8 cellular contexts compared by ENCODE assay signal in the genomic region with DNA sequence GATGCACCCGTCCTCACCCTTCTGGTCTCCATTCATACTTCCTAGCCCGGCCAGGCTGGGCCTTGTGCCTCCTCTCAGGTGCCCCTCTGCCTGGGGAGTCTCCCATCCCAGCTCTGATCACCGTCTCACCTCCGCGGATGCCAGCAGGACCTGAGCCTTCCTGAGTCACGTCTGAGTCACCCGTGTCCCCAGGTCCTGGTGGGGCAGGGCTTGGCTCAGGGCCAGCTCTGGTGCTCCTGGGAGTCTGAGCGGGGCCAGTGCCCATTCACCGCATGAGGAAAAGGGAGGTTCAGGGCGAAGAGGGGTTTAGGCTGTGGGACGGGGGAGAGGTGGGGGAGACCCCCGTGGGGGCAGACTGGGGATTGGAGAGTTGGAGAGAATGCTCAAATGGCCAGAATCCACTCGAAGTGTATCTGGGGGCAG. TPM values are rescaled to one million over a fixed set of nuclear protein-coding genes. Genes with fewer than 3 reads are reported as not detected.
DNase-seq lines count a peak whose midpoint lies in the region; ATAC-seq and TF ChIP-seq lines count a peak whose summit lies in the region.

No MANE protein-coding gene starts in this region.

- no peaks in the 10 kb centered on the region for H3K9me3 ChIP-seq in HUES48 (ENCODE audit: control insufficient read depth, insufficient read depth, low read length)
- no peaks in the 10 kb centered on the region for H3K9me3 ChIP-seq in thymus (ENCODE audit: control insufficient read depth)

- peaks cover 3% of the 10 kb centered on the region; the same call in 1 of the 2 replicates for H3K4me1 ChIP-seq in HUES48 (ENCODE audit: control insufficient read depth, insufficient read depth, low read length)
- peaks cover 5% of the 10 kb centered on the region for H3K4me1 ChIP-seq in thymus (ENCODE audit: control insufficient read depth, insufficient read depth, low read length)

- H3K36me3 ChIP-seq in HUES48 (ENCODE audit: control insufficient read depth, insufficient read depth, low read length) (peaks cover 7% of the 10 kb centered on the region), thymus (ENCODE audit: control insufficient read depth, insufficient read depth) (peaks cover 18% of the 10 kb centered on the region)

- peaks cover 11% of the 10 kb centered on the region for H3K4me1 Mint-ChIP-seq in neural crest cell

- no peak overlapping the region for H3K9ac ChIP-seq in HUES48 (ENCODE audit: low read depth, low read length)

- 53% methylated on average over 13 of the region's 13 CpGs for WGBS in thymus

- H3K27me3 ChIP-seq in HUES48 (ENCODE audit: control insufficient read depth, insufficient read depth, low read length) (no peaks in the 10 kb centered on the region), thymus (ENCODE audit: control insufficient read depth, insufficient read depth) (no peaks in the 10 kb centered on the region)

- no peaks in the 10 kb centered on the region for H3K9me3 Mint-ChIP-seq in neural crest cell

- peak overlapping the region; percentile 57; the same call in 1 of the 2 replicates for H3K4me3 ChIP-seq in HUES48 (ENCODE audit: low read depth, low read length)
- peak overlapping the region; percentile 66 for H3K4me3 ChIP-seq in thymus (ENCODE audit: low read length)

- H3K27ac ChIP-seq in HUES48 (ENCODE audit: low read depth, low read length) = no peak overlapping the region
- no peak overlapping the region for H3K27ac ChIP-seq in epithelial cell of prostate
- no peak overlapping the region for H3K27ac ChIP-seq in thymus (ENCODE audit: low read depth)

- H3K4me3 Mint-ChIP-seq in neural crest cell = peak overlapping the region; percentile 51

- DNase-seq in AG08395 (ENCODE audit: low spot score) (peak; percentile 71), epithelial cell of prostate (ENCODE audit: low read depth, low spot score) (peak; percentile 29), neural crest cell (ENCODE audit: low read depth, low spot score) (no peak), middle frontal gyrus (ENCODE audit: extremely low spot score, low spot score) (no peak)
- DNase-seq in activated CD4-positive, alpha-beta T cell treated with anti-CD3 and anti-CD28 coated beads, Interleukin-2, amount 50 U/mL, for 4 hours = peak; percentile 41 to 51

- TF ChIP-seq CTCF in neural crest cell (conservative IDR thresholded peaks at IDR 0.05) = no peak

- H3K27me3 Mint-ChIP-seq in neural crest cell (ENCODE audit: low read depth) = peaks cover 15% of the 10 kb centered on the region

- no peak overlapping the region for H3K27ac Mint-ChIP-seq in neural crest cell (ENCODE audit: unreplicated experiment)

- no peaks in the 10 kb centered on the region for H3K36me3 Mint-ChIP-seq in neural crest cell (ENCODE audit: low read depth)

- no peak for ATAC-seq in HG02798 (IDR thresholded peaks at IDR 0.05; ENCODE audit: poor library complexity, unreplicated experiment)

RNA-seq across cellular contexts. Expression of gene ATP8B3, which starts 0.6 kb away (rescaled TPM):
- 1.1 and 1.5 TPM in 2 replicates for total RNA-seq in neural crest cell
- 3.6 TPM for polyA plus RNA-seq in thymus

RNA-seq across cellular contexts. Expression of gene REXO1, which starts 36.8 kb away (rescaled TPM):
- total RNA-seq in neural crest cell = 40.8 and 45.3 TPM in 2 replicates
- 28.7 TPM for polyA plus RNA-seq in thymus

RNA-seq across cellular contexts. Expression of gene KLF16, which starts 51.9 kb away (rescaled TPM):
- total RNA-seq in neural crest cell = 18.9 and 20.7 TPM in 2 replicates
- 8.4 TPM for polyA plus RNA-seq in thymus

RNA-seq across cellular contexts. Expression of gene ONECUT3, which starts 58.2 kb away (rescaled TPM):
- 0.93 and 1.0 TPM in 2 replicates for total RNA-seq in neural crest cell
- 0.02 TPM for polyA plus RNA-seq in thymus

Comparison
In these comparisons a context has a peak if more than half of its experiments do, and no peak if none do; other contexts are left out.
1. DNase-seq: peak in AG08395 (single experiment), activated CD4-positive, alpha-beta T cell treated with anti-CD3 and anti-CD28 coated beads, Interleukin-2, amount 50 U/mL, for 4 hours (2 of 2) and epithelial cell of prostate (single experiment); none in neural crest cell (single experiment) and middle frontal gyrus (single experiment).